ENCODE assay signal across 15 cellular contexts in genomic region chr17:6496636-6497441, GRCh38. TPM values are rescaled to one million over a fixed set of nuclear protein-coding genes. Genes with fewer than 3 reads are reported as not detected.
A peak's percentile ranks its signal among the peaks of the same experiment; 100 is the strongest.
DNase-seq lines count a peak whose midpoint lies in the region; ATAC-seq and TF ChIP-seq lines count a peak whose summit lies in the region.
"Had no signal": no experiment of that assay in that cellular context is flagged by ENCODE, and none has a peak within 500 bp of the region (broad histone marks: within the 10 kb centered on the region; RNA-seq: fewer than 3 reads in every experiment).

No MANE protein-coding gene starts in this region.

- no peaks in the 10 kb centered on the region for H3K9me3 ChIP-seq in psoas muscle
- H3K9me3 ChIP-seq in vagina: no peaks in the 10 kb centered on the region
- H3K9me3 ChIP-seq: transverse colon had no signal

- H3K4me3 ChIP-seq in psoas muscle (no peak overlapping the region), vagina (no peak overlapping the region)
- H3K4me3 ChIP-seq: transverse colon had no signal

- H3K27me3 ChIP-seq in psoas muscle (ENCODE audit: insufficient read depth in 3 of 3, low read length in 2 of 3) (peaks cover 0 to 3% (median 0%) of the 10 kb centered on the region in 3 donors), vagina (no peaks in the 10 kb centered on the region)
- H3K27me3 ChIP-seq: transverse colon had no signal

- H3K27me3 Mint-ChIP-seq in HFFc6 (ENCODE audit: insufficient read depth): peaks cover 36% of the 10 kb centered on the region

- no peak overlapping the region for H3K4me3 Mint-ChIP-seq in HFFc6
- H3K4me3 Mint-ChIP-seq: activated CD8-positive, alpha-beta memory T cell treated with anti-CD3 and anti-CD28 coated beads, Interleukin-2, amount 10 ng/mL, durations not matched to agents 7 days and 5 days; T-helper 2 cell treated with Interferon-gamma antibody and Interleukin-4, amounts not matched to agents 5 μg/mL and 100 μg/mL, for 36 hours had no signal

- peaks cover 11% of the 10 kb centered on the region; the same call in 1 of the 2 replicates for H3K4me1 Mint-ChIP-seq in HFFc6 (ENCODE audit: low read depth)

- H3K4me1 ChIP-seq in psoas muscle (peaks cover 3% of the 10 kb centered on the region), vagina (peaks cover 4% of the 10 kb centered on the region)
- H3K4me1 ChIP-seq: parathyroid adenoma had no signal

- WGBS in psoas muscle, 3 donors: 35% methylated on average over 15 of the region's 15 CpGs

- intact Hi-C loops in psoas muscle (cut with DNase I): no loop called here
- intact Hi-C loops in vagina (cut with DNase I): no loop called here

- H3K27ac Mint-ChIP-seq in HFFc6: no peak overlapping the region
- H3K27ac Mint-ChIP-seq: activated CD8-positive, alpha-beta memory T cell treated with anti-CD3 and anti-CD28 coated beads, Interleukin-2, amount 10 ng/mL, durations not matched to agents 7 days and 5 days; T-helper 2 cell treated with Interferon-gamma antibody and Interleukin-4, amounts not matched to agents 5 μg/mL and 100 μg/mL, for 36 hours had no signal

- H3K36me3 ChIP-seq in psoas muscle (ENCODE audit: insufficient read depth in 1 of 2, low read depth in 1 of 2): no peaks in the 10 kb centered on the region
- H3K36me3 ChIP-seq in vagina: no peaks in the 10 kb centered on the region
- H3K36me3 ChIP-seq: transverse colon had no signal

- TF ChIP-seq CTCF in psoas muscle (IDR thresholded peaks at IDR 0.05) (no peak), HFFc6 (IDR thresholded peaks at IDR 0.05) (no peak), vagina (IDR thresholded peaks at IDR 0.05) (no peak)

- no peak for TF ChIP-seq POLR2A in vagina (IDR thresholded peaks at IDR 0.05)

- DNase-seq in NCI-H1417 (lab: John Stamatoyannopoulos, UW): peak in 2 of 3 experiments; percentile 8 to 47
- DNase-seq in NCI-H1417 treated with DMSO at 0.1 percent for 48 hours (lab: John Stamatoyannopoulos, UW): no peak
- DNase-seq in NCI-H82 (lab: John Stamatoyannopoulos, UW): peak; percentile 80
- DNase-seq in epidermal melanocyte (ENCODE audit: insufficient read length, low spot score): peak; percentile 14
- DNase-seq in psoas muscle: peak in 1 of 2 donors; percentile 15
- no peak for DNase-seq in HFFc6
- no peak for DNase-seq in vagina (ENCODE audit: extremely low spot score in 2 of 2)
- DNase-seq: 8988T; activated CD8-positive, alpha-beta memory T cell treated with anti-CD3 and anti-CD28 coated beads, Interleukin-2, amount 10 ng/mL, durations not matched to agents 7 days and 5 days; kidney glomerular epithelial cell; NCI-H774; transverse colon had no signal

- ATAC-seq in psoas muscle: peak; percentile 65 to 89 (median 82)
- no peak for ATAC-seq in HG02763 (IDR thresholded peaks at IDR 0.05; ENCODE audit: unreplicated experiment)
- ATAC-seq: activated CD8-positive, alpha-beta memory T cell treated with anti-CD3 and anti-CD28 coated beads, Interleukin-2, amount 10 ng/mL, durations not matched to agents 7 days and 5 days had no signal

- no peak overlapping the region for H3K27ac ChIP-seq in psoas muscle
- H3K27ac ChIP-seq in vagina: no peak overlapping the region
- H3K27ac ChIP-seq: parathyroid adenoma, transverse colon had no signal

- H3K36me3 Mint-ChIP-seq in HFFc6 (ENCODE audit: low read depth): no peaks in the 10 kb centered on the region
- H3K36me3 Mint-ChIP-seq: activated CD8-positive, alpha-beta memory T cell treated with anti-CD3 and anti-CD28 coated beads, Interleukin-2, amount 10 ng/mL, durations not matched to agents 7 days and 5 days had no signal

- H3K9me3 Mint-ChIP-seq in HFFc6: no peaks in the 10 kb centered on the region
- H3K9me3 Mint-ChIP-seq: T-helper 2 cell treated with Interferon-gamma antibody and Interleukin-4, amounts not matched to agents 5 μg/mL and 100 μg/mL, for 36 hours had no signal

RNA-seq across cellular contexts. Expression of gene PIMREG, which starts 52.6 kb away (rescaled TPM):
- under 1 TPM in 1 of 4 donors, not detected in 3; 0.38 TPM for total RNA-seq in psoas muscle
- under 1 TPM in 2 of 3 donors, not detected in 1; 0.18 to 0.21 TPM for polyA plus RNA-seq in psoas muscle
- 10 to 100 TPM; 17.0 to 42.5 (median 38.7) TPM for total RNA-seq in HFFc6 (2021; fragmentation: NEBNext Ultra II Directional; extraction: Animal tissue kit (Norgen Biotek cat#: 25700))
- 0.74 TPM for total RNA-seq in vagina

RNA-seq across cellular contexts. Expression of gene PITPNM3, which starts 59.5 kb away (rescaled TPM):
- under 1 TPM; 0.32 to 0.65 (median 0.53) TPM for total RNA-seq in psoas muscle
- under 1 TPM; 0.08 to 0.31 (median 0.27) TPM for polyA plus RNA-seq in psoas muscle
- 1 to 10 TPM in 4 of 6 experiments, under 1 TPM in 2; 0.94 to 1.1 (median 1.0) TPM for total RNA-seq in HFFc6 (2021; fragmentation: NEBNext Ultra II Directional; extraction: Animal tissue kit (Norgen Biotek cat#: 25700))
- 8.6 TPM for total RNA-seq in vagina

Comparison
In these comparisons a context has a peak if more than half of its experiments do, and no peak if none do; other contexts are left out.
1. DNase-seq: peak in NCI-H1417 (2 of 3), NCI-H82 (single experiment) and epidermal melanocyte (single experiment); none in NCI-H1417 treated with DMSO at 0.1 percent for 48 hours (single experiment), HFFc6 (single experiment) and vagina (0 of 2).
2. RNA of gene PIMREG, which starts 52.6 kb away (total RNA-seq): 17.0 to 42.5 TPM in HFFc6; 0.74 TPM in vagina (single experiment) and 0.38 TPM in psoas muscle; every median in the first group is over 10 times any median in the second.